Comparison of ENCODE assay signal across 12 cellular contexts in genomic region chr7:22156205-22156604, GRCh38.
DNase-seq lines count a peak whose midpoint lies in the region; ATAC-seq and TF ChIP-seq lines count a peak whose summit lies in the region.
"Had no signal": no experiment of that assay in that cellular context is flagged by ENCODE, and none has a peak within 500 bp of the region (broad histone marks: within the 10 kb centered on the region; RNA-seq: fewer than 3 reads in every experiment).

No MANE protein-coding gene starts in this region.

- no peaks in the 10 kb centered on the region for H3K9me3 Mint-ChIP-seq in activated CD4-positive, alpha-beta T cell treated with anti-CD3 and anti-CD28 coated beads for 36 hours (ENCODE audit: low read depth)
- H3K9me3 Mint-ChIP-seq in activated T-helper 17 cell treated with anti-CD3 and anti-CD28 coated beads, Interleukin-2, amount 50 U/mL, for 72 hours, result no peaks in the 10 kb centered on the region
- H3K9me3 Mint-ChIP-seq: activated naive CD8-positive, alpha-beta T cell treated with anti-CD3 and anti-CD28 coated beads, Interleukin-2, amount 10 ng/mL, durations not matched to agents 7 days and 5 days; stimulated activated naive CD8-positive, alpha-beta T cell treated with anti-CD3 and anti-CD28 coated beads, Interleukin-15, Interleukin-2, amounts not matched to agents 100 ng/mL and 50 ng/mL, for 24 hours had no signal

- POLR2A ChIA-PET in activated CD4-positive, alpha-beta T cell treated with anti-CD3 and anti-CD28 coated beads for 36 hours (lab: Charles Lee), result no interaction called here

- DNase-seq in activated CD4-positive, alpha-beta T cell treated with anti-CD3 and anti-CD28 coated beads for 36 hours, result peak; percentile 8
- DNase-seq in activated CD4-positive, alpha-beta T cell treated with anti-CD3 and anti-CD28 coated beads for 1 hour, result no peak
- peak; percentile 68 for DNase-seq in fibroblast of the aortic adventitia (ENCODE audit: low read depth)
- no peak for DNase-seq in substantia nigra (lab: John Stamatoyannopoulos, UW)
- DNase-seq in cortex of kidney (lab: John Stamatoyannopoulos, UW), result no peak
- DNase-seq: activated CD8-positive, alpha-beta memory T cell treated with anti-CD3 and anti-CD28 coated beads for 24 hours; activated naive CD8-positive, alpha-beta T cell treated with anti-CD3 and anti-CD28 coated beads, Interleukin-2, amount 10 ng/mL, durations not matched to agents 7 days and 5 days; NCI-H2081 treated with DMSO at 0.1 percent for 48 hours had no signal

- no peaks in the 10 kb centered on the region for H3K4me1 Mint-ChIP-seq in activated CD4-positive, alpha-beta T cell treated with anti-CD3 and anti-CD28 coated beads for 36 hours
- H3K4me1 Mint-ChIP-seq in activated T-helper 17 cell treated with anti-CD3 and anti-CD28 coated beads, Interleukin-2, amount 50 U/mL, for 72 hours, result no peaks in the 10 kb centered on the region

- H3K27me3 Mint-ChIP-seq in activated CD4-positive, alpha-beta T cell treated with anti-CD3 and anti-CD28 coated beads for 36 hours, result peaks cover 2% of the 10 kb centered on the region
- H3K27me3 Mint-ChIP-seq in activated T-helper 17 cell treated with anti-CD3 and anti-CD28 coated beads, Interleukin-2, amount 50 U/mL, for 72 hours, result peaks cover 16% of the 10 kb centered on the region
- H3K27me3 Mint-ChIP-seq: stimulated activated naive CD8-positive, alpha-beta T cell treated with anti-CD3 and anti-CD28 coated beads, Interleukin-15, Interleukin-2, amounts not matched to agents 100 ng/mL and 50 ng/mL, for 24 hours had no signal

- peak overlapping the region; percentile 70 for H3K27ac ChIP-seq in substantia nigra (ENCODE audit: low read depth, low read length, poor library complexity, severe bottlenecking)

- H3K4me3 Mint-ChIP-seq in activated CD4-positive, alpha-beta T cell treated with anti-CD3 and anti-CD28 coated beads for 36 hours, result no peak overlapping the region
- no peak overlapping the region for H3K4me3 Mint-ChIP-seq in activated T-helper 17 cell treated with anti-CD3 and anti-CD28 coated beads, Interleukin-2, amount 50 U/mL, for 72 hours
- H3K4me3 Mint-ChIP-seq: activated naive CD8-positive, alpha-beta T cell treated with anti-CD3 and anti-CD28 coated beads, Interleukin-2, amount 10 ng/mL, durations not matched to agents 7 days and 5 days; stimulated activated naive CD8-positive, alpha-beta T cell treated with anti-CD3 and anti-CD28 coated beads, Interleukin-15, Interleukin-2, amounts not matched to agents 100 ng/mL and 50 ng/mL, for 24 hours had no signal

- no peak overlapping the region for H3K4me3 ChIP-seq in fibroblast of the aortic adventitia (ENCODE audit: low read depth, low read length)

- no peaks in the 10 kb centered on the region for H3K36me3 Mint-ChIP-seq in activated CD4-positive, alpha-beta T cell treated with anti-CD3 and anti-CD28 coated beads for 36 hours (ENCODE audit: low read depth)
- H3K36me3 Mint-ChIP-seq in activated T-helper 17 cell treated with anti-CD3 and anti-CD28 coated beads, Interleukin-2, amount 50 U/mL, for 72 hours (ENCODE audit: low read depth), result no peaks in the 10 kb centered on the region
- H3K36me3 Mint-ChIP-seq: activated naive CD8-positive, alpha-beta T cell treated with anti-CD3 and anti-CD28 coated beads, Interleukin-2, amount 10 ng/mL, durations not matched to agents 7 days and 5 days had no signal

- ATAC-seq in activated CD4-positive, alpha-beta T cell treated with anti-CD3 and anti-CD28 coated beads for 36 hours, result peak; percentile 51
- peak; percentile 79 for ATAC-seq in activated T-helper 17 cell treated with anti-CD3 and anti-CD28 coated beads, Interleukin-2, amount 50 U/mL, for 72 hours (replicated peaks)
- no peak for ATAC-seq in HG02981 (IDR thresholded peaks at IDR 0.05; ENCODE audit: unreplicated experiment)
- ATAC-seq in GM21390 (IDR thresholded peaks at IDR 0.05; ENCODE audit: unreplicated experiment), result no peak

- no peak for TF ChIP-seq CTCF in fibroblast of the aortic adventitia (IDR thresholded peaks at IDR 0.05; ENCODE audit: insufficient read depth, low read length)

- intact Hi-C loops in activated CD4-positive, alpha-beta T cell treated with anti-CD3 and anti-CD28 coated beads for 36 hours (cut with DNase I, micrococcal nuclease), result no loop called here

- no peak overlapping the region for H3K27ac Mint-ChIP-seq in activated CD4-positive, alpha-beta T cell treated with anti-CD3 and anti-CD28 coated beads for 36 hours
- no peak overlapping the region for H3K27ac Mint-ChIP-seq in activated T-helper 17 cell treated with anti-CD3 and anti-CD28 coated beads, Interleukin-2, amount 50 U/mL, for 72 hours
- H3K27ac Mint-ChIP-seq: activated naive CD8-positive, alpha-beta T cell treated with anti-CD3 and anti-CD28 coated beads, Interleukin-2, amount 10 ng/mL, durations not matched to agents 7 days and 5 days; stimulated activated naive CD8-positive, alpha-beta T cell treated with anti-CD3 and anti-CD28 coated beads, Interleukin-15, Interleukin-2, amounts not matched to agents 100 ng/mL and 50 ng/mL, for 24 hours had no signal

- CTCF ChIA-PET in activated CD4-positive, alpha-beta T cell treated with anti-CD3 and anti-CD28 coated beads for 36 hours (lab: Charles Lee), result interaction anchor here (0.8 to 1.3 kb wide), 2 partner anchors 17 to 22 kb away, joined by 4 read pairs; no protein-coding TSS in a partner anchor

Comparison
In these comparisons a context has a peak if more than half of its experiments do, and no peak if none do; other contexts are left out.
1. DNase-seq: peak in activated CD4-positive, alpha-beta T cell treated with anti-CD3 and anti-CD28 coated beads for 36 hours (single experiment) and fibroblast of the aortic adventitia (single experiment); none in activated CD4-positive, alpha-beta T cell treated with anti-CD3 and anti-CD28 coated beads for 1 hour (single experiment), substantia nigra (0 of 49) and cortex of kidney (single experiment).
2. ATAC-seq: peak in activated CD4-positive, alpha-beta T cell treated with anti-CD3 and anti-CD28 coated beads for 36 hours (single experiment) and activated T-helper 17 cell treated with anti-CD3 and anti-CD28 coated beads, Interleukin-2, amount 50 U/mL, for 72 hours (single experiment); none in HG02981 (single experiment) and GM21390 (single experiment).